8 cellular contexts compared by ENCODE assay signal in genomic region chr17:47949197-47949759, GRCh38. TPM values are rescaled to one million over a fixed set of nuclear protein-coding genes. Genes with fewer than 3 reads are reported as not detected.
A peak's percentile ranks its signal among the peaks of the same experiment; 100 is the strongest.
DNase-seq lines count a peak whose midpoint lies in the region; ATAC-seq and TF ChIP-seq lines count a peak whose summit lies in the region.

No MANE protein-coding gene starts in this region.

- peaks cover 34% of the 10 kb centered on the region for H3K36me3 Mint-ChIP-seq in activated CD4-positive, alpha-beta memory T cell treated with anti-CD3 and anti-CD28 coated beads, Interleukin-2, amount 10 ng/mL, durations not matched to agents 7 days and 5 days (ENCODE audit: low read depth)

- POLR2A ChIA-PET in activated CD4-positive, alpha-beta memory T cell treated with anti-CD3 and anti-CD28 coated beads, Interleukin-2, amount 10 ng/mL, durations not matched to agents 7 days and 5 days (lab: Charles Lee) = interaction anchor here (0.6 to 3.2 kb wide), 6 partner anchors 8 to 143 kb away, joined by 3 to 19 read pairs (median 6); partner anchors contain the start of genes CDK5RAP3, PNPO and SP2

- ATAC-seq in HG03565 (IDR thresholded peaks at IDR 0.05; ENCODE audit: unreplicated experiment) (peak; percentile 40), GM18870 (IDR thresholded peaks at IDR 0.05; ENCODE audit: unreplicated experiment) (no peak)

- H3K4me1 Mint-ChIP-seq in activated CD4-positive, alpha-beta memory T cell treated with anti-CD3 and anti-CD28 coated beads, Interleukin-2, amount 10 ng/mL, durations not matched to agents 7 days and 5 days = peaks cover 40% of the 10 kb centered on the region

- TF ChIP-seq CTCF in GM12873 (IDR thresholded peaks at IDR 0.05; ENCODE audit: insufficient read depth, low read depth, low read length, missing control alignments) = peak; percentile 90

- H3K27me3 Mint-ChIP-seq in activated CD4-positive, alpha-beta memory T cell treated with anti-CD3 and anti-CD28 coated beads, Interleukin-2, amount 10 ng/mL, durations not matched to agents 7 days and 5 days = no peaks in the 10 kb centered on the region

- no peaks in the 10 kb centered on the region for H3K9me3 Mint-ChIP-seq in activated CD4-positive, alpha-beta memory T cell treated with anti-CD3 and anti-CD28 coated beads, Interleukin-2, amount 10 ng/mL, durations not matched to agents 7 days and 5 days

- CTCF ChIA-PET in activated CD4-positive, alpha-beta memory T cell treated with anti-CD3 and anti-CD28 coated beads, Interleukin-2, amount 10 ng/mL, durations not matched to agents 7 days and 5 days (lab: Charles Lee) = interaction anchor here (0.8 to 12.8 kb wide), 16 partner anchors 8 to 131 kb away, joined by 3 to 229 read pairs (median 7); partner anchors contain the start of genes CDK5RAP3, PNPO and SCRN2

- H3K4me3 Mint-ChIP-seq in activated CD4-positive, alpha-beta memory T cell treated with anti-CD3 and anti-CD28 coated beads, Interleukin-2, amount 10 ng/mL, durations not matched to agents 7 days and 5 days = peak overlapping the region; percentile 43

- DNase-seq in NCI-H748 (lab: John Stamatoyannopoulos, UW; ENCODE audit: unreplicated experiment) (peak; percentile 86), ecto neural progenitor cell (ENCODE audit: low spot score) (peak; percentile 98), lung microvascular endothelial cell (ENCODE audit: low read depth in 2 of 2) (peak; percentile 75 to 79)
- peak; percentile 84 for DNase-seq in activated CD4-positive, alpha-beta memory T cell treated with anti-CD3 and anti-CD28 coated beads, Interleukin-2, amount 10 ng/mL, durations not matched to agents 7 days and 5 days
- DNase-seq in stimulated activated CD4-positive, alpha-beta T cell treated with anti-CD3 and anti-CD28 coated beads, TNF-alpha, amount 100 ng/mL, for 1 hour (ENCODE audit: low read depth in 3 of 3, low spot score in 1 of 3) = peak; percentile 53 to 72 (median 55)

- H3K27ac Mint-ChIP-seq in activated CD4-positive, alpha-beta memory T cell treated with anti-CD3 and anti-CD28 coated beads, Interleukin-2, amount 10 ng/mL, durations not matched to agents 7 days and 5 days = peak overlapping the region; percentile 68

RNA-seq across cellular contexts. Expression of gene PNPO, which starts 7.9 kb away (rescaled TPM):
- total RNA-seq in activated CD4-positive, alpha-beta memory T cell treated with anti-CD3 and anti-CD28 coated beads, Interleukin-2, amount 10 ng/mL, durations not matched to agents 7 days and 5 days = 10 to 100 TPM; 24.6 to 25.1 TPM
- total RNA-seq in lung microvascular endothelial cell = 15.7 and 24.4 TPM in 2 replicates

RNA-seq across cellular contexts. Expression of gene PRR15L, which starts 8.4 kb away (rescaled TPM):
- total RNA-seq in activated CD4-positive, alpha-beta memory T cell treated with anti-CD3 and anti-CD28 coated beads, Interleukin-2, amount 10 ng/mL, durations not matched to agents 7 days and 5 days = not detected
- total RNA-seq in lung microvascular endothelial cell = not detected in 2 replicates

RNA-seq across cellular contexts. Expression of gene CDK5RAP3, which starts 21.6 kb away (rescaled TPM):
- total RNA-seq in activated CD4-positive, alpha-beta memory T cell treated with anti-CD3 and anti-CD28 coated beads, Interleukin-2, amount 10 ng/mL, durations not matched to agents 7 days and 5 days = 100 to 1,000 TPM; 194 to 205 TPM
- 50.3 and 51.8 TPM in 2 replicates for total RNA-seq in lung microvascular endothelial cell

RNA-seq across cellular contexts. Expression of gene SP2, which starts 53.2 kb away (rescaled TPM):
- 10 to 100 TPM; 24.6 to 25.6 TPM for total RNA-seq in activated CD4-positive, alpha-beta memory T cell treated with anti-CD3 and anti-CD28 coated beads, Interleukin-2, amount 10 ng/mL, durations not matched to agents 7 days and 5 days
- total RNA-seq in lung microvascular endothelial cell = 0.87 and 1.8 TPM in 2 replicates
